Comparison of ENCODE assay signal across 12 cellular contexts in the genomic region with DNA sequence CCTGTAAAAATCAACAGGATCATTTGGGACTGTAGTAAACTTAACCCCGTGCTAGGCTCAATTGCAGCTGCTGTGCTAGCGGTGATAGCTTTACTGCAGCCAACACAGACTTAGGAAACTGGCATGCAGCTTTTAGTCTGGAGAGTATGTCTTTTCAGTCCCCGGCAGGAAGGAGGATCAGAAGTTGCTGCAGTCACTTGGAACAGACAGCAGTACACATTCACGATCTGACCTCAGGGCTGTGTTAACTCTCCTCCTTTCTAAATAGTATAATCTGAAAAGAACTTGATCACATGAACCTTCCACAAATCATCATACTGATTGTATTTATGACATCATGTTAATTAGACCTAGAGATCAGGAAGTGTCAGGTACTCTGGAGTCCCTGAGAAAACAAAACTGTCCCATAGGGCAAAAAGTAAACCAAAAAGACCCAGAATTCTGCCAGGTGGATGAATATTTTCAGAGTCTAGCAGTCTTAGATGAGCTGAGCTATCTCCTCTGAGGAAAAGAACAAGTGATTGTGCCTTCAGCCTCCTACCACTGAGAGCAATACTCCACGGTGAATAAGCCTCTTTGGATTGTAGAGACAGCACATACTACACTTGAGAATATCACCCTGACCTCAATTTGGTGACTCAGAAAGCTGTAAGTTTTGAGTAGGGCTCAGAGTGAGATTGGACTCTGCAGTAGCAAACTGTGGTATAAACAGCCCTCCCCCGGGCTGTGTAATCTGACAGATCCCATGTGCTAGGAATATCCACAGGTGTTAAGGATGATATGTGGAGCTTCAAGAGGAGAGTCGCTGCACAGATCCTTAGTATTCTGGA.
DNase-seq lines count a peak whose midpoint lies in the region; ATAC-seq lines count a peak whose summit lies in the region.
"Had no signal": no experiment of that assay in that cellular context is flagged by ENCODE, and none has a peak within 500 bp of the region (broad histone marks: within the 10 kb centered on the region; RNA-seq: fewer than 3 reads in every experiment).

No MANE protein-coding gene starts in this region.

- DNase-seq in ACHN (peak; percentile 55), GM04503 (ENCODE audit: low read depth) (peak; percentile 35), immature natural killer cell (peak in 1 of 3 donors; percentile 36), COLO668 (lab: John Stamatoyannopoulos, UW; ENCODE audit: unreplicated experiment) (no peak), C1 segment of cervical spinal cord (lab: John Stamatoyannopoulos, UW) (no peak), SW 1271 (lab: John Stamatoyannopoulos, UW) (no peak)
- DNase-seq in activated T-cell treated with anti-CD3 and anti-CD28 coated beads, Interleukin-2, amount 50 U/mL, for 72 hours = peak; percentile 5 to 19
- DNase-seq: amygdala, KG1, psoas muscle had no signal

- no peak overlapping the region for H3K27ac Mint-ChIP-seq in activated T-cell treated with anti-CD3 and anti-CD28 coated beads, Interleukin-2, amount 50 U/mL, for 72 hours
- peak overlapping the region in 4 of 6 donors; percentile 14 to 85 (median 69) for H3K27ac Mint-ChIP-seq in immature natural killer cell

- H3K36me3 Mint-ChIP-seq in activated T-cell treated with anti-CD3 and anti-CD28 coated beads, Interleukin-2, amount 50 U/mL, for 72 hours (ENCODE audit: insufficient read depth in 2 of 2) = no peaks in the 10 kb centered on the region
- H3K36me3 Mint-ChIP-seq in immature natural killer cell = no peaks in the 10 kb centered on the region

- H3K9me3 Mint-ChIP-seq in activated T-cell treated with anti-CD3 and anti-CD28 coated beads, Interleukin-2, amount 50 U/mL, for 72 hours = no peaks in the 10 kb centered on the region
- H3K9me3 Mint-ChIP-seq in immature natural killer cell = peaks cover 0 to 2% (median 0%) of the 10 kb centered on the region in 6 donors

- H3K4me3 Mint-ChIP-seq in activated T-cell treated with anti-CD3 and anti-CD28 coated beads, Interleukin-2, amount 50 U/mL, for 72 hours = no peak overlapping the region
- peak overlapping the region in 2 of 5 donors; percentile 15 to 39 for H3K4me3 Mint-ChIP-seq in immature natural killer cell

- H3K4me1 Mint-ChIP-seq in activated T-cell treated with anti-CD3 and anti-CD28 coated beads, Interleukin-2, amount 50 U/mL, for 72 hours (ENCODE audit: low read depth) = peaks cover 8% of the 10 kb centered on the region
- peaks cover 0 to 13% of the 10 kb centered on the region in 2 donors for H3K4me1 Mint-ChIP-seq in immature natural killer cell

- H3K27me3 Mint-ChIP-seq in activated T-cell treated with anti-CD3 and anti-CD28 coated beads, Interleukin-2, amount 50 U/mL, for 72 hours (ENCODE audit: low read depth) = peaks cover 13% of the 10 kb centered on the region
- peaks cover 0 to 1% (median 0%) of the 10 kb centered on the region in 3 donors for H3K27me3 Mint-ChIP-seq in immature natural killer cell (ENCODE audit: low read depth in 3 of 3)

- ATAC-seq in activated T-cell treated with anti-CD3 and anti-CD28 coated beads, Interleukin-2, amount 50 U/mL, for 72 hours (replicated peaks in 1 of 2) = peak; percentile 99 to 100
- ATAC-seq in GM18868 (IDR thresholded peaks at IDR 0.05; ENCODE audit: unreplicated experiment) = no peak
- ATAC-seq: left lobe of liver, psoas muscle had no signal

- in situ Hi-C loops in ACHN (cut with HindIII; ENCODE audit: low pct_ligation_motif_present, low pct_unique_long_range_greater_than_20kb, low sequenced_read_pairs) = no loop called here

Comparison
In these comparisons a context has a peak if more than half of its experiments do, and no peak if none do; other contexts are left out.
1. DNase-seq: peak in ACHN (single experiment), GM04503 (single experiment) and activated T-cell treated with anti-CD3 and anti-CD28 coated beads, Interleukin-2, amount 50 U/mL, for 72 hours (2 of 2); none in COLO668 (single experiment), C1 segment of cervical spinal cord (0 of 14) and SW 1271 (0 of 2).